Comparison of ENCODE assay signal across 8 cellular contexts in genomic region chr2:30208453-30208852, GRCh38. TPM values are rescaled to one million over a fixed set of nuclear protein-coding genes. Genes with fewer than 3 reads are reported as not detected.
DNase-seq lines count a peak whose midpoint lies in the region; ATAC-seq and TF ChIP-seq lines count a peak whose summit lies in the region.

No MANE protein-coding gene starts in this region.

- H3K27ac ChIP-seq in uterus = no peak overlapping the region

- H3K27me3 ChIP-seq in BJ (ENCODE audit: control insufficient read depth, insufficient read depth, low read length) (no peaks in the 10 kb centered on the region; the same call in 1 of the 2 replicates), uterus (no peaks in the 10 kb centered on the region)

- TF ChIP-seq POLR2A in uterus (IDR thresholded peaks at IDR 0.05) = no peak

- CTCF ChIA-PET in BJ (lab: Yijun Ruan, JAX) = interaction anchor here (0.8 to 12.8 kb wide), 31 partner anchors 8 to 960 kb away, joined by 3 to 365 read pairs (median 5); partner anchors contain the start of genes LBH and YPEL5

- H3K36me3 ChIP-seq in BJ (ENCODE audit: control insufficient read depth, insufficient read depth, low read length) (no peaks in the 10 kb centered on the region), uterus (no peaks in the 10 kb centered on the region)

- H3K4me1 ChIP-seq in uterus = no peaks in the 10 kb centered on the region

- TF ChIP-seq CTCF in BJ (IDR thresholded peaks at IDR 0.05; ENCODE audit: insufficient read depth, low read depth, low read length) (peak; percentile 89), GM20000 (IDR thresholded peaks at IDR 0.05; ENCODE audit: extremely low read depth, missing control alignments) (peak; percentile 69), epithelial cell of proximal tubule (conservative IDR thresholded peaks at IDR 0.05; ENCODE audit: low read depth, low read length) (peak; percentile 89), uterus (IDR thresholded peaks at IDR 0.05) (peak; percentile 91 to 95 (median 94))

- H3K4me3 ChIP-seq in BJ (ENCODE audit: low read depth, low read length) (no peak overlapping the region), epithelial cell of proximal tubule (ENCODE audit: low read depth, low read length) (no peak overlapping the region), uterus (no peak overlapping the region)

- no peaks in the 10 kb centered on the region for H3K9me3 ChIP-seq in uterus

- POLR2A ChIA-PET in BJ (lab: Charles Lee) = interaction anchor here (0.5 kb wide), 2 partner anchors 14 to 23 kb away, joined by 4 to 13 read pairs; no protein-coding TSS in a partner anchor

- DNase-seq in BJ (ENCODE audit: low read depth) = no peak
- peak; percentile 57 for DNase-seq in GM20000 (ENCODE audit: low spot score)
- DNase-seq in NCI-H2196 (lab: John Stamatoyannopoulos, UW; ENCODE audit: unreplicated experiment) = peak; percentile 65
- DNase-seq in activated CD4-positive, alpha-beta T cell treated with anti-CD3 and anti-CD28 coated beads, Interleukin-2, amount 50 U/mL, for 1 hour = peak; percentile 36
- no peak for DNase-seq in epithelial cell of proximal tubule (ENCODE audit: low read depth)
- DNase-seq in middle frontal gyrus (ENCODE audit: extremely low spot score, low spot score) = peak; percentile 77
- peak; percentile 71 to 75 for DNase-seq in uterus

- no peak for ATAC-seq in GM18520 (IDR thresholded peaks at IDR 0.05; ENCODE audit: unreplicated experiment)

- intact Hi-C loops in uterus (cut with DNase I; ENCODE audit: low total_unique reads) = loop anchor here (5.0 kb wide), 1 partner anchor 499 kb away; no protein-coding TSS in a partner anchor

RNA-seq across cellular contexts. Expression of gene LBH, which starts 22.9 kb away (rescaled TPM):
- 115 and 145 TPM in 2 replicates for polyA plus RNA-seq in BJ (2011; rRNA removed)
- 137 and 169 TPM in 2 replicates for polyA minus RNA-seq in BJ (2011; rRNA and poly(A)+ RNA removed)
- total RNA-seq in epithelial cell of proximal tubule (18.0 and 33.9 TPM in 2 replicates), uterus (10 to 100 TPM; 30.7 to 94.3 (median 64.5) TPM)

Comparison
In these comparisons a context has a peak if more than half of its experiments do, and no peak if none do; other contexts are left out.
1. DNase-seq: peak in GM20000 (single experiment), NCI-H2196 (single experiment), activated CD4-positive, alpha-beta T cell treated with anti-CD3 and anti-CD28 coated beads, Interleukin-2, amount 50 U/mL, for 1 hour (single experiment), middle frontal gyrus (single experiment) and uterus (2 of 2); none in BJ (single experiment) and epithelial cell of proximal tubule (single experiment).
2. Peak in every context shown above with its lines, with median percentiles within 50 percentile points of each other: CTCF ChIP-seq.